ENCODE assay signal across 10 cellular contexts in genomic region chr17:68379150-68379510, GRCh38.
DNase-seq lines count a peak whose midpoint lies in the region; ATAC-seq, FAIRE-seq and TF ChIP-seq lines count a peak whose summit lies in the region.
"Had no signal": no experiment of that assay in that cellular context is flagged by ENCODE, and none has a peak within 500 bp of the region (broad histone marks: within the 10 kb centered on the region; RNA-seq: fewer than 3 reads in every experiment).

No MANE protein-coding gene starts in this region.

- 70% methylated on average over 4 of the region's 4 CpGs for WGBS in A549 (ENCODE audit: missing lambda C conversion rate)

- H3K27ac ChIP-seq in A549 (peak overlapping the region; percentile 84 to 86), left lung (peak overlapping the region; percentile 86 to 95)

- H3K9ac ChIP-seq in adipocyte (ENCODE audit: low read length) (peak overlapping the region; percentile 88), skeletal muscle satellite cell (ENCODE audit: low read depth, low read length) (peak overlapping the region; percentile 79)

- DNase-seq in A549 (ENCODE audit: low read depth in 1 of 2, low spot score in 1 of 2) (no peak), adipocyte (ENCODE audit: low read depth) (no peak), left lung (no peak), NCI-H2107 (lab: John Stamatoyannopoulos, UW) (no peak), CD1c-positive myeloid dendritic cell (ENCODE audit: extremely low spot score) (no peak)
- DNase-seq: activated naive CD4-positive, alpha-beta T cell treated with Interleukin-2 at 50 U/mL for 16 hours; NCI-H82 had no signal

- no peak for TF ChIP-seq POLR2A in A549 (IDR thresholded peaks at IDR 0.05; ENCODE audit: low read length)

- ATAC-seq in A549 (no peak), left lung (no peak), GM19395 (IDR thresholded peaks at IDR 0.05; ENCODE audit: unreplicated experiment) (no peak)
- no peak for ATAC-seq in activated CD4-positive, CD25-positive, alpha-beta regulatory T cell treated with anti-CD3 and anti-CD28 coated beads, Interleukin-2, amount 50 U/mL, for 24 hours

- H3K4me3 ChIP-seq in A549 (no peak overlapping the region), adipocyte (ENCODE audit: low read length) (peak overlapping the region; percentile 56), left lung (no peak overlapping the region), skeletal muscle satellite cell (ENCODE audit: low read length) (no peak overlapping the region)

- H3K4me1 ChIP-seq in A549 = peaks cover 65% of the 10 kb centered on the region
- H3K4me1 ChIP-seq in adipocyte (ENCODE audit: control insufficient read depth, insufficient read depth, low read length) = peaks cover 60% of the 10 kb centered on the region
- peaks cover 23 to 60% of the 10 kb centered on the region in 2 donors for H3K4me1 ChIP-seq in left lung
- peaks cover 56% of the 10 kb centered on the region for H3K4me1 ChIP-seq in skeletal muscle satellite cell (ENCODE audit: control insufficient read depth, insufficient read depth, low read length)

- TF ChIP-seq EP300 in A549 (IDR thresholded peaks at IDR 0.05) = no peak

- H3K36me3 ChIP-seq in adipocyte (ENCODE audit: control insufficient read depth, insufficient read depth, low read length, severe bottlenecking) (no peaks in the 10 kb centered on the region), left lung (no peaks in the 10 kb centered on the region), skeletal muscle satellite cell (ENCODE audit: insufficient read depth, low read length) (no peaks in the 10 kb centered on the region)

- FAIRE-seq in A549 (lab: Jason Lieb, UNC) = no peak

- no peaks in the 10 kb centered on the region for H3K9me3 ChIP-seq in A549
- no peaks in the 10 kb centered on the region for H3K9me3 ChIP-seq in adipocyte (ENCODE audit: control insufficient read depth, low read length)
- no peaks in the 10 kb centered on the region for H3K9me3 ChIP-seq in left lung
- no peaks in the 10 kb centered on the region for H3K9me3 ChIP-seq in skeletal muscle satellite cell (replicated peaks; ENCODE audit: low read length)

- POLR2A ChIA-PET in A549 (lab: Yijun Ruan, JAX) = no interaction called here

- intact Hi-C loops in left lung (cut with DNase I) = no loop called here

- TF ChIP-seq RAD21 in A549 (conservative IDR thresholded peaks at IDR 0.05 in 1 of 2, IDR thresholded peaks at IDR 0.05 in 1 of 2) = no peak

- H3K27me3 ChIP-seq in adipocyte (replicated peaks; ENCODE audit: control insufficient read depth, insufficient read depth, low read length) (no peaks in the 10 kb centered on the region), left lung (no peaks in the 10 kb centered on the region), skeletal muscle satellite cell (ENCODE audit: control insufficient read depth, insufficient read depth, low read length) (no peaks in the 10 kb centered on the region)

- no peak for TF ChIP-seq CTCF in A549 (IDR thresholded peaks at IDR 0.05)
- no peak for TF ChIP-seq CTCF in left lung (IDR thresholded peaks at IDR 0.05)

- H3K4me2 ChIP-seq in A549 (peak overlapping the region; percentile 77), skeletal muscle satellite cell (ENCODE audit: low read length) (peak overlapping the region; percentile 15)

- CTCF ChIA-PET in A549 (lab: Yijun Ruan, JAX) = interaction anchor here (0.7 to 1.4 kb wide), 2 partner anchors 14 to 24 kb away, joined by 3 to 4 read pairs; no protein-coding TSS in a partner anchor

TF ChIP-seq in A549, 52 proteins besides CTCF, POLR2A, EP300 and RAD21:
- TF ChIP-seq ZFP36 (IDR thresholded peaks at IDR 0.05; ENCODE audit: borderline replicate concordance, partially characterized antibody) = no peak
- TF ChIP-seq HEYL (CRISPR knock-in tag; IDR thresholded peaks at IDR 0.05) = peak; percentile 67; the same call in 1 of the 2 replicates
- no peak for TF ChIP-seq EHMT2 (IDR thresholded peaks at IDR 0.05; ENCODE audit: low read depth)
